ENCODE assay signal across 13 cellular contexts in the genomic region with DNA sequence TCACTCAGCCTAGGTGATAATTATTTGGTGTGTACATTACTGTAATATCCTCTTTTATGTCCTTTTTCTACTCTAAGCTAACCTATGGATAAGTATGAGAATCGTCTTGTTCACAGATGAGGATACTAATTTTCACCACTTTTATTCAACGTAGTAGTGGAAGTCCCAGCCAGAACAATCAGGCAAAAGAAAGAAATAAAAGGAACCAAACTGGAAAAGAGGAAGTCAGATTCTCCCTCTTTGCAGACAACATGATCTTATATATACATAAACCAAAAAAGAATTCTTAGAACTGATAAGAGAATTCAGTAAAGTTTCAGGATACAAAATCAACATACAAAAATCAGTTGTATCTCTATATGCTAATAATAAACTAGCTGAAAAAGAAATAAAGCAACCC.
"Had no signal": no experiment of that assay in that cellular context is flagged by ENCODE, and none has a peak within 500 bp of the region (broad histone marks: within the 10 kb centered on the region; RNA-seq: fewer than 3 reads in every experiment).

No MANE protein-coding gene starts in this region.

- H3K36me3 ChIP-seq: heart left ventricle, transverse colon had no signal

- DNase-seq: activated CD4-positive, alpha-beta memory T cell treated with anti-CD3 and anti-CD28 coated beads for 36 hours; activated CD4-positive, alpha-beta T cell treated with anti-CD3 and anti-CD28 coated beads for 48 hours; activated gamma-delta T cell treated with Interleukin-2 at 50 U/mL for 16 hours; anterior cingulate cortex; effector CD4-positive, alpha-beta T cell; heart left ventricle; left colon; retina; stimulated activated CD4-positive, alpha-beta T cell treated with anti-CD3 and anti-CD28 coated beads, Interleukin-2, amount 100 ng/mL, for 48 hours; stimulated activated CD8-positive, alpha-beta memory T cell treated with anti-CD3 and anti-CD28 coated beads, Interleukin-4, amount 100 ng/mL, for 48 hours; stimulated activated naive B cell treated with anti-CD40 and anti-IgM and Interleukin-4, amounts not matched to agents 10 μg/mL and 1 μg/mL and 100 μg/mL, for 72 hours; transverse colon had no signal

- H3K9me3 ChIP-seq: transverse colon had no signal

- H3K4me3 ChIP-seq: heart left ventricle, transverse colon had no signal

- H3K4me1 ChIP-seq: transverse colon had no signal

- ATAC-seq: heart left ventricle; left colon; natural killer cell treated with Interleukin-12 subunit alpha and Interleukin-12 subunit beta and Interleukin-15 and Interleukin-18, amount 100 ng/mL, for 72 hours; stimulated activated naive B cell treated with anti-CD40 and anti-IgM and Interleukin-4, amounts not matched to agents 10 μg/mL and 1 μg/mL and 100 μg/mL, for 72 hours had no signal

- H3K27ac ChIP-seq: heart left ventricle, transverse colon had no signal

- H3K27me3 ChIP-seq: heart left ventricle, transverse colon had no signal
